In the genomic region with DNA sequence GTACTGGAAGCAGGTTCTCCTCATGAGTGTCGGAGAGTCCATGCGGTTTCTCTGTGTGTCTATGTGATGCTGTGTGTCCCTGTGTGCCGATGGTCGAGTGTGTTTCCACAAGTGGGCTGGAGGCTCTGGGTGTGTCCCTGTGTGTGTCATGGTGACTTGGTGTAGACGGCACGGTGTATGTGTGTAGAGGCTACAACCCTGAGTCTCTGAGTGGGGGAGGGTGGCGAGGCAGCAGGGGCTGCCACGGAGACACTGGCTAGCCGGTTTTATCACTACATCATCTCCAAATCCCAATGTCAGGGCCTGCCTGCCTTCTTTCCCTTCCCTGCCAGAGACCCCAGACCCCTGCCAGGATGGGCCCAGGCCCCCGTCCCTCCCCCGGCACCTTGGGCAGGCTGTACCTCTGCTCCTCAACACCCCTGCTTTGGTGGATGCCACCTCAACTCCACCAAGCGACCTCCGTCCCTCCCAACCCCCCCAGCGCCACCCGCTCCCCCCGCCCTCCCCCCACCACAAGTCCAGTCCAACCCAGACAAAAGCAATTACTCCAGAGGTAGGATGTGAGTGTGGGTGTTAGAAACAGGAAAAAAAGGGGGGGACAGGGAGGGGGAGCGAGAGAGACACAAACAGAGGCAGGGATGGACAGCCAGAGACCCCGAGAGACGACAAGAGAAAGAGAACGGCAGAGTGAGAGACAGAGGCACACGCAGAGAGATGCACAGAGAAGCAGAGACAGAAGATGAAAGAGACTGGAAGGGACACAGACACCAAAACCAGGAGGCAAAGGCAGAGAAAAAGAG, we compare ENCODE assay signal across 1 cellular context.
TF ChIP-seq lines count a peak whose summit lies in the region.

No MANE protein-coding gene starts in this region.

TF ChIP-seq in GM12878, 131 proteins besides CTCF, POLR2A, EP300 and RAD21 (continued from another document):
- TF ChIP-seq RCOR1 (conservative IDR thresholded peaks at IDR 0.05; ENCODE audit: low read depth, low read length) (no peak), BCL11A (IDR thresholded peaks at IDR 0.05; ENCODE audit: low read depth, low read length) (no peak), NFYA (IDR thresholded peaks at IDR 0.05; ENCODE audit: borderline replicate concordance, low read depth, low read length) (no peak), EGR1 (IDR thresholded peaks at IDR 0.05; ENCODE audit: borderline replicate concordance in 1 of 2, low read depth in 2 of 2, low read length in 2 of 2) (no peak), YBX1 (IDR thresholded peaks at IDR 0.05) (no peak)
- TF ChIP-seq, protein P1, sequence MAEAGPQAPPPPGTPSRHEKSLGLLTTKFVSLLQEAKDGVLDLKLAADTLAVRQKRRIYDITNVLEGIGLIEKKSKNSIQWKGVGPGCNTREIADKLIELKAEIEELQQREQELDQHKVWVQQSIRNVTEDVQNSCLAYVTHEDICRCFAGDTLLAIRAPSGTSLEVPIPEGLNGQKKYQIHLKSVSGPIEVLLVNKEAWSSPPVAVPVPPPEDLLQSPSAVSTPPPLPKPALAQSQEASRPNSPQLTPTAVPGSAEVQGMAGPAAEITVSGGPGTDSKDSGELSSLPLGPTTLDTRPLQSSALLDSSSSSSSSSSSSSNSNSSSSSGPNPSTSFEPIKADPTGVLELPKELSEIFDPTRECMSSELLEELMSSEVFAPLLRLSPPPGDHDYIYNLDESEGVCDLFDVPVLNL (IDR thresholded peaks at IDR 0.05; ENCODE audit: low read depth, low read length): no peak
- TF ChIP-seq, protein P2, sequence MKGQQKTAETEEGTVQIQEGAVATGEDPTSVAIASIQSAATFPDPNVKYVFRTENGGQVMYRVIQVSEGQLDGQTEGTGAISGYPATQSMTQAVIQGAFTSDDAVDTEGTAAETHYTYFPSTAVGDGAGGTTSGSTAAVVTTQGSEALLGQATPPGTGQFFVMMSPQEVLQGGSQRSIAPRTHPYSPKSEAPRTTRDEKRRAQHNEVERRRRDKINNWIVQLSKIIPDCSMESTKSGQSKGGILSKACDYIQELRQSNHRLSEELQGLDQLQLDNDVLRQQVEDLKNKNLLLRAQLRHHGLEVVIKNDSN (IDR thresholded peaks at IDR 0.05; ENCODE audit: borderline replicate concordance, extremely low read length, insufficient read depth, low read depth, low read length): no peak
